In genomic region chr19:13154911-13155471, GRCh38 we compare ENCODE assay signal across 8 cellular contexts. TPM values are rescaled to one million over a fixed set of nuclear protein-coding genes. Genes with fewer than 3 reads are reported as not detected.
DNase-seq lines count a peak whose midpoint lies in the region; ATAC-seq and TF ChIP-seq lines count a peak whose summit lies in the region.

No MANE protein-coding gene starts in this region.

- peak overlapping the region; percentile 95 for H3K4ac ChIP-seq in IMR-90 (ENCODE audit: low read depth, low read length)

- H3K36me3 ChIP-seq in IMR-90 (ENCODE audit: control insufficient read depth, insufficient read depth, low read length) (peaks cover 2% of the 10 kb centered on the region; the same call in 1 of the 2 replicates), adipocyte (ENCODE audit: control insufficient read depth, insufficient read depth, low read length, severe bottlenecking) (no peaks in the 10 kb centered on the region), sigmoid colon (no peaks in the 10 kb centered on the region)

- H3K79me1 ChIP-seq in IMR-90 (ENCODE audit: low read depth in 1 of 2, low read length in 2 of 2) = peaks cover 0 to 31% of the 10 kb centered on the region in 2 experiments; a peak in 1 of 4 replicates

- H2AFZ ChIP-seq in IMR-90 (replicated peaks; ENCODE audit: low read length, poor library complexity) = peak overlapping the region; percentile 40

- peak overlapping the region; percentile 88 for H2BK5ac ChIP-seq in IMR-90 (ENCODE audit: low read depth, low read length, poor library complexity, severe bottlenecking)

- no peak overlapping the region for H2BK20ac ChIP-seq in IMR-90 (ENCODE audit: low read depth, low read length)

- H4K91ac ChIP-seq in IMR-90 (ENCODE audit: insufficient read depth, low read depth, low read length) = peak overlapping the region; percentile 93

- dilution Hi-C loops in IMR-90 (cut with HindIII; ENCODE audit: low sequenced_read_pairs, unreplicated experiment) = no loop called here

- H2BK15ac ChIP-seq in IMR-90 (ENCODE audit: low read depth, low read length) = 0 out of 3 replicates have a peak overlapping the region, but pooled peaks have one; percentile 5

- H3K14ac ChIP-seq in IMR-90 (replicated peaks; ENCODE audit: low read depth, low read length) = peak overlapping the region; percentile 98

- no peaks in the 10 kb centered on the region for H3K9me3 ChIP-seq in IMR-90 (ENCODE audit: control insufficient read depth, insufficient read depth, low read length)
- no peaks in the 10 kb centered on the region for H3K9me3 ChIP-seq in adipocyte (ENCODE audit: control insufficient read depth, low read length)
- H3K9me3 ChIP-seq in right cardiac atrium (ENCODE audit: control insufficient read depth, low read length) = no peaks in the 10 kb centered on the region
- no peaks in the 10 kb centered on the region for H3K9me3 ChIP-seq in sigmoid colon

- peak overlapping the region; percentile 60; the same call in 1 of the 2 replicates for H4K5ac ChIP-seq in IMR-90 (ENCODE audit: low read depth, low read length)

- DNase-seq in Caki2 (ENCODE audit: low read depth) (peak; percentile 72), IMR-90 (peak; percentile 65), T-helper 1 cell (peak; percentile 67 to 84 (median 73)), adipocyte (ENCODE audit: low read depth) (peak; percentile 74), right cardiac atrium (peak; percentile 72 to 87 (median 82)), sigmoid colon (peak; percentile 90)

- H3K4me1 ChIP-seq in IMR-90 (ENCODE audit: control insufficient read depth, insufficient read depth, low read length) = peaks cover 11% of the 10 kb centered on the region
- peaks cover 20% of the 10 kb centered on the region for H3K4me1 ChIP-seq in adipocyte (ENCODE audit: control insufficient read depth, insufficient read depth, low read length)
- no peaks in the 10 kb centered on the region for H3K4me1 ChIP-seq in right cardiac atrium (ENCODE audit: control insufficient read depth, insufficient read depth, low read length)
- peaks cover 6 to 24% (median 19%) of the 10 kb centered on the region in 4 donors for H3K4me1 ChIP-seq in sigmoid colon

- no peak for TF ChIP-seq RAD21 in IMR-90 (IDR thresholded peaks at IDR 0.05; ENCODE audit: low read length)

- TF ChIP-seq EP300 in sigmoid colon (IDR thresholded peaks at IDR 0.05) = no peak

- peak overlapping the region; percentile 62 for H3K18ac ChIP-seq in IMR-90 (ENCODE audit: low read depth, low read length)

- peak overlapping the region; percentile 93 for H2AK9ac ChIP-seq in IMR-90 (replicated peaks; ENCODE audit: low read depth, low read length, poor library complexity)

- peak overlapping the region; percentile 72 to 73; a peak in 3 of 4 replicates for H4K8ac ChIP-seq in IMR-90 (ENCODE audit: low read depth in 2 of 2, low read length in 2 of 2)

- peak overlapping the region; percentile 94 for H2AK5ac ChIP-seq in IMR-90 (ENCODE audit: low read depth, low read length)

- POLR2A ChIA-PET in IMR-90 (lab: Charles Lee; ENCODE audit: unreplicated experiment) = interaction anchor here (0.6 to 0.9 kb wide), 2 partner anchors 15 to 107 kb away, joined by 3 read pairs; no protein-coding TSS in a partner anchor

- in situ Hi-C loops in Caki2 (cut with HindIII; ENCODE audit: low pct_unique_long_range_greater_than_20kb, low sequenced_read_pairs) = no loop called here
- in situ Hi-C loops in IMR-90 (cut with MboI; ENCODE audit: low sequenced_read_pairs) = loop anchor here (10.0 kb wide), 1 partner anchor 690 kb away; no protein-coding TSS in a partner anchor

- no peaks in the 10 kb centered on the region for H3K9me1 ChIP-seq in IMR-90 (ENCODE audit: insufficient read depth, low read length)

- TF ChIP-seq CTCF in IMR-90 (conservative IDR thresholded peaks at IDR 0.05; ENCODE audit: low read depth, low read length) (0 out of 2 replicates have a peak, but pooled peaks have one; percentile 12), sigmoid colon (IDR thresholded peaks at IDR 0.05) (no peak)

- peak overlapping the region; percentile 91 for H3K56ac ChIP-seq in IMR-90 (ENCODE audit: extremely low read depth, insufficient read depth, low read length)

- H3K4me3 ChIP-seq in IMR-90 (ENCODE audit: insufficient read depth, low read depth, low read length) = peak overlapping the region; percentile 82
- peak overlapping the region; percentile 88 for H3K4me3 ChIP-seq in adipocyte (ENCODE audit: low read length)
- peak overlapping the region; percentile 72 for H3K4me3 ChIP-seq in right cardiac atrium (ENCODE audit: low read length)
- peak overlapping the region; percentile 64 to 96 (median 84) for H3K4me3 ChIP-seq in sigmoid colon

- WGBS in IMR-90 (ENCODE audit: extremely low coverage in 2 of 2, insufficient read length in 1 of 2), 2 experiments = 0% methylated on average over 2 of the region's 24 CpGs; no CpG with 5 or more reads in 1 of the 2 experiments
- 16% methylated on average over 24 of the region's 24 CpGs for WGBS in right cardiac atrium
- WGBS in sigmoid colon, 2 donors = 1 to 3% methylated on average over 24 of the region's 24 CpGs

- H2BK120ac ChIP-seq in IMR-90 (ENCODE audit: low read depth, low read length) = peak overlapping the region; percentile 47; the same call in 1 of the 2 replicates

- CTCF ChIA-PET in IMR-90 (lab: Yijun Ruan, JAX) = no interaction called here

- intact Hi-C loops in IMR-90 (cut with micrococcal nuclease) (loop anchor here (1.0 kb wide), 2 partner anchors 8 to 106 kb away; no protein-coding TSS in a partner anchor), right cardiac atrium (cut with DNase I) (no loop called here), sigmoid colon (cut with DNase I) (loop anchor here (5.0 to 10.0 kb wide), 4 partner anchors 38 to 363 kb away; partner anchors contain the start of genes JUNB, LYL1, NACC1 and NFIX)

- no peak for TF ChIP-seq POLR2A in IMR-90 (IDR thresholded peaks at IDR 0.05; ENCODE audit: low read depth, low read length)
- no peak for TF ChIP-seq POLR2A in sigmoid colon (IDR thresholded peaks at IDR 0.05)

- ATAC-seq in IMR-90 (ENCODE audit: low read depth) (no peak), right cardiac atrium (no peak), HG03196 (IDR thresholded peaks at IDR 0.05; ENCODE audit: unreplicated experiment) (no peak), GM18867 (IDR thresholded peaks at IDR 0.05; ENCODE audit: unreplicated experiment) (no peak)

- peak overlapping the region; percentile 85 for H3K23ac ChIP-seq in IMR-90 (ENCODE audit: low read depth, low read length)

- peaks cover 29% of the 10 kb centered on the region for H4K20me1 ChIP-seq in IMR-90 (ENCODE audit: insufficient read depth, low read length)

- H3K27me3 ChIP-seq in IMR-90 (ENCODE audit: control insufficient read depth, insufficient read depth, low read length) (no peaks in the 10 kb centered on the region), adipocyte (replicated peaks; ENCODE audit: control insufficient read depth, insufficient read depth, low read length) (no peaks in the 10 kb centered on the region), right cardiac atrium (ENCODE audit: control insufficient read depth, insufficient read depth) (no peaks in the 10 kb centered on the region), sigmoid colon (no peaks in the 10 kb centered on the region)

- H3K4me2 ChIP-seq in IMR-90 (ENCODE audit: low read depth, low read length) = peak overlapping the region; percentile 90

- peak overlapping the region; percentile 99 for H3K9ac ChIP-seq in IMR-90 (ENCODE audit: low read depth, low read length)
- H3K9ac ChIP-seq in adipocyte (ENCODE audit: low read length) = peak overlapping the region; percentile 95

- H3K27ac ChIP-seq in IMR-90 (ENCODE audit: insufficient read depth, low read length) = peak overlapping the region; percentile 80
- peak overlapping the region; percentile 94 for H3K27ac ChIP-seq in right cardiac atrium (ENCODE audit: low read length)
- peak overlapping the region; percentile 92 to 100 (median 100) for H3K27ac ChIP-seq in sigmoid colon

- no TSS peak for BruUV-seq in IMR-90 (replicated peaks; lab: Mats Ljungman, UMichigan)

RNA-seq across cellular contexts. Expression of gene IER2, which starts 4.8 kb away (rescaled TPM):
- 29.3 and 37.1 TPM in 2 replicates for total RNA-seq in Caki2 (2014; rRNA removed; shearing (Covaris generic); ENCODE audit: low replicate concordance)
- total RNA-seq in IMR-90 (2012; rRNA removed) (7.7 and 17.5 TPM in 2 replicates), right cardiac atrium (10 to 100 TPM; 22.2 to 53.5 (median 29.2) TPM), sigmoid colon (100 to 1,000 TPM in 2 of 4 donors, 10 to 100 TPM in 2; 30.3 to 215 (median 85.6) TPM)
- polyA plus RNA-seq in IMR-90 (2012; rRNA removed) (99.4 and 102 TPM in 2 replicates), right cardiac atrium (62.9 TPM), sigmoid colon (100 to 1,000 TPM in 2 of 3 donors, 10 to 100 TPM in 1; 62.9 to 163 (median 138) TPM)
- 235 and 278 TPM in 2 replicates for polyA plus RNA-seq in IMR-90 (2012; cell fraction: cytosol; rRNA removed)
- polyA plus RNA-seq in IMR-90 (2012; cell fraction: nucleus; rRNA removed; ENCODE audit: low replicate concordance) = 283 and 529 TPM in 2 replicates

RNA-seq across cellular contexts. Expression of gene STX10, which starts 4.8 kb away (rescaled TPM):
- 172 and 177 TPM in 2 replicates for total RNA-seq in Caki2 (2014; rRNA removed; shearing (Covaris generic); ENCODE audit: low replicate concordance)
- 64.9 and 76.7 TPM in 2 replicates for total RNA-seq in IMR-90 (2012; rRNA removed)
- 77.9 and 82.0 TPM in 2 replicates for polyA plus RNA-seq in IMR-90 (2012; rRNA removed)
- 83.2 and 104 TPM in 2 replicates for polyA plus RNA-seq in IMR-90 (2012; cell fraction: cytosol; rRNA removed)
- polyA plus RNA-seq in IMR-90 (2012; cell fraction: nucleus; rRNA removed; ENCODE audit: low replicate concordance) = 242 and 318 TPM in 2 replicates
- 10 to 100 TPM; 30.8 to 39.8 (median 37.2) TPM for total RNA-seq in right cardiac atrium
- polyA plus RNA-seq in right cardiac atrium = 47.7 TPM
- total RNA-seq in sigmoid colon = 10 to 100 TPM; 65.3 to 87.0 (median 76.8) TPM
- polyA plus RNA-seq in sigmoid colon = 100 to 1,000 TPM in 1 of 3 donors, 10 to 100 TPM in 2; 63.1 to 127 (median 64.0) TPM

RNA-seq across cellular contexts. Expression of gene NACC1, which starts 36.9 kb away (rescaled TPM):
- total RNA-seq in Caki2 (2014; rRNA removed; shearing (Covaris generic); ENCODE audit: low replicate concordance) = 59.3 and 86.8 TPM in 2 replicates
- total RNA-seq in IMR-90 (2012; rRNA removed) (42.5 and 56.7 TPM in 2 replicates), right cardiac atrium (10 to 100 TPM; 27.6 to 44.2 (median 40.2) TPM), sigmoid colon (10 to 100 TPM in 3 of 4 donors, 1 to 10 TPM in 1; 8.1 to 20.5 (median 17.3) TPM)
- polyA plus RNA-seq in IMR-90 (2012; rRNA removed) (181 and 243 TPM in 2 replicates), right cardiac atrium (40.2 TPM), sigmoid colon (10 to 100 TPM; 15.0 to 67.2 (median 26.4) TPM)
- polyA plus RNA-seq in IMR-90 (2012; cell fraction: cytosol; rRNA removed) = 122 and 198 TPM in 2 replicates
- polyA plus RNA-seq in IMR-90 (2012; cell fraction: nucleus; rRNA removed; ENCODE audit: low replicate concordance) = 98.8 and 265 TPM in 2 replicates

RNA-seq across cellular contexts. Expression of gene TRMT1, which starts 38.5 kb away (rescaled TPM):
- total RNA-seq in Caki2 (2014; rRNA removed; shearing (Covaris generic); ENCODE audit: low replicate concordance) = 107 and 166 TPM in 2 replicates
- total RNA-seq in IMR-90 (2012; rRNA removed) = 23.3 and 28.3 TPM in 2 replicates
- polyA plus RNA-seq in IMR-90 (2012; rRNA removed) = 56.0 and 62.1 TPM in 2 replicates
- polyA plus RNA-seq in IMR-90 (2012; cell fraction: cytosol; rRNA removed) = 30.8 and 37.2 TPM in 2 replicates
- polyA plus RNA-seq in IMR-90 (2012; cell fraction: nucleus; rRNA removed; ENCODE audit: low replicate concordance) = 280 and 687 TPM in 2 replicates
- 10 to 100 TPM; 14.8 to 22.2 (median 17.5) TPM for total RNA-seq in right cardiac atrium
- polyA plus RNA-seq in right cardiac atrium = 19.9 TPM
- 10 to 100 TPM; 17.4 to 25.8 (median 21.9) TPM for total RNA-seq in sigmoid colon
- 10 to 100 TPM in 2 of 3 donors, 1 to 10 TPM in 1; 6.7 to 48.6 (median 10.2) TPM for polyA plus RNA-seq in sigmoid colon

RNA-seq across cellular contexts. Expression of gene LYL1, which starts 52.3 kb away (rescaled TPM):
- total RNA-seq in Caki2 (2014; rRNA removed; shearing (Covaris generic); ENCODE audit: low replicate concordance) = not detected in 2 replicates
- 0.28 and 0.36 TPM in 2 replicates for total RNA-seq in IMR-90 (2012; rRNA removed)
- polyA plus RNA-seq in IMR-90 (2012; rRNA removed) = 0.39 and 0.63 TPM in 2 replicates
- polyA plus RNA-seq in IMR-90 (2012; cell fraction: cytosol; rRNA removed) = 0.17 and 0.64 TPM in 2 replicates
- 0.56 and 1.4 TPM in 2 replicates for polyA plus RNA-seq in IMR-90 (2012; cell fraction: nucleus; rRNA removed; ENCODE audit: low replicate concordance)
- 10 to 100 TPM in 2 of 4 donors, 1 to 10 TPM in 2; 8.0 to 11.9 (median 10.1) TPM for total RNA-seq in right cardiac atrium
- 8.0 TPM for polyA plus RNA-seq in right cardiac atrium
- 10 to 100 TPM; 13.0 to 17.8 (median 15.2) TPM for total RNA-seq in sigmoid colon
- polyA plus RNA-seq in sigmoid colon = 10 to 100 TPM in 1 of 3 donors, 1 to 10 TPM in 2; 3.0 to 18.4 (median 3.7) TPM

Comparison
In these comparisons a context has a peak if more than half of its experiments do, and no peak if none do; other contexts are left out.
1. intact Hi-C loops: an anchor here in IMR-90 (1.0 kb wide) and sigmoid colon (5.0 to 10.0 kb wide); none called in right cardiac atrium.